8 cellular contexts compared by ENCODE assay signal in the genomic region with DNA sequence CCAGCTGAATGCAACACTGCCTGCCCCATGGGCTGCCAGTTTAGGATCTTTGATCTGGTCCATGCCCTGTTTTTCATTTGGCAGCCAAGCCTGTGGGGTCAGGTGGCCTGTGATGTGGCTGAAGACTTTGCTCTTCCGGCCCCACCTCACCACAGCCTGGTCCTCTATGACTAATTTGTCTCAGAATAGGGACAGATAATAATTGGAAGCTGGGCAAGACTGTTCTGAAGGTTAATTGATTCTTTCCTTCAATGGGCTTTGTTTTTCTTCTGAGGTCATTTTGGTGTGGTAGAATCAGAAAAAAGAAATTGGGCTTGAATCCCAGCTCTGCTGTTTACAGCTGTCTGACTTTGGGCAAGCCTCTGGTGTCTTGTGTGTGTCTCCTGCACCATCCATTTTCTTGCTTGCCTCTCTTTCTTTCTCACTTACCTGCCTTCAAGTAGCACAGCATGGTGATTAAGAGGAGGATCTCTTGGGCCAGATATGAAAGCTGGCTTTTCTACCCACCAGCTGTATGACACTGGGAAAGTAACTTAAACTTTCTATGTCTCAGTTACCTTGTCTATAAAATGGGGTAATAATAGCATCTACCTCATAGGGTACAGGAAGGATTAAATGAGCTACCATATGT. TPM values are rescaled to one million over a fixed set of nuclear protein-coding genes. Genes with fewer than 3 reads are reported as not detected.
DNase-seq lines count a peak whose midpoint lies in the region; ATAC-seq and TF ChIP-seq lines count a peak whose summit lies in the region.

No MANE protein-coding gene starts in this region.

- H3K9me3 Mint-ChIP-seq in activated CD4-positive, alpha-beta T cell treated with anti-CD3 and anti-CD28 coated beads, Interleukin-2, amount 10 ng/mL, durations not matched to agents 24 days and 14 days: no peaks in the 10 kb centered on the region

- no peaks in the 10 kb centered on the region for H3K27me3 ChIP-seq in spleen (replicated peaks in 1 of 7)
- no peaks in the 10 kb centered on the region for H3K27me3 ChIP-seq in A673 (replicated peaks; ENCODE audit: insufficient read depth, low read depth, low read length, poor library complexity)

- peaks cover 20% of the 10 kb centered on the region for H3K36me3 Mint-ChIP-seq in activated CD4-positive, alpha-beta T cell treated with anti-CD3 and anti-CD28 coated beads, Interleukin-2, amount 10 ng/mL, durations not matched to agents 24 days and 14 days (ENCODE audit: low read depth)

- H3K4me3 Mint-ChIP-seq in activated CD4-positive, alpha-beta T cell treated with anti-CD3 and anti-CD28 coated beads, Interleukin-2, amount 10 ng/mL, durations not matched to agents 24 days and 14 days: no peak overlapping the region

- ATAC-seq in GM21619 (IDR thresholded peaks at IDR 0.05; ENCODE audit: unreplicated experiment): peak; percentile 89

- BruUV-seq in A673 (replicated peaks; lab: Mats Ljungman, UMichigan): no TSS peak

- H3K27ac ChIP-seq in spleen (peak overlapping the region in 6 of 8 donors; percentile 35 to 67 (median 54)), A673 (ENCODE audit: low read depth, low read length, poor library complexity, severe bottlenecking) (no peak overlapping the region)

- H3K4me1 Mint-ChIP-seq in activated CD4-positive, alpha-beta T cell treated with anti-CD3 and anti-CD28 coated beads, Interleukin-2, amount 10 ng/mL, durations not matched to agents 24 days and 14 days: peaks cover 10% of the 10 kb centered on the region

- TF ChIP-seq POLR2A in spleen (IDR thresholded peaks at IDR 0.05): no peak

- no peak overlapping the region for H3K27ac Mint-ChIP-seq in activated CD4-positive, alpha-beta T cell treated with anti-CD3 and anti-CD28 coated beads, Interleukin-2, amount 10 ng/mL, durations not matched to agents 24 days and 14 days

- WGBS in spleen, 5 donors: 48 to 53% (median 50%) methylated on average over 1 of the region's 1 CpG

- H3K4me3 ChIP-seq in GM12865 (ENCODE audit: low read depth, low read length) (no peak overlapping the region), spleen (no peak overlapping the region), A673 (ENCODE audit: low read depth, low read length, poor library complexity, severe bottlenecking) (no peak overlapping the region)

- peaks cover 0 to 68% (median 40%) of the 10 kb centered on the region in 6 donors for H3K4me1 ChIP-seq in spleen
- no peaks in the 10 kb centered on the region for H3K4me1 ChIP-seq in A673 (ENCODE audit: insufficient read depth, low read length, poor library complexity, severe bottlenecking)

- peak; percentile 79 for DNase-seq in GM12865 (ENCODE audit: low read depth)
- peak; percentile 81 for DNase-seq in M059J (ENCODE audit: low read depth)
- DNase-seq in fibroblast of gingiva (ENCODE audit: low read depth): peak; percentile 36
- no peak for DNase-seq in spleen
- DNase-seq in activated CD4-positive, alpha-beta T cell treated with anti-CD3 and anti-CD28 coated beads, Interleukin-2, amount 10 ng/mL, durations not matched to agents 24 days and 14 days: no peak
- no peak for DNase-seq in NCI-H2107 (lab: John Stamatoyannopoulos, UW)
- no peak for DNase-seq in A673 (ENCODE audit: low spot score)

- TF ChIP-seq CTCF in GM12865 (IDR thresholded peaks at IDR 0.05; ENCODE audit: insufficient read depth, low read depth, low read length, missing control alignments): no peak
- TF ChIP-seq CTCF in spleen (IDR thresholded peaks at IDR 0.05 in 8 of 11, conservative IDR thresholded peaks at IDR 0.05 in 3 of 11): no peak
- TF ChIP-seq CTCF in A673 (conservative IDR thresholded peaks at IDR 0.05; ENCODE audit: low read depth, low read length): no peak

- CTCF ChIA-PET in A673 (lab: Charles Lee): interaction anchor here (0.7 kb wide), 1 partner anchor 17 kb away, joined by 3 read pairs; no protein-coding TSS in a partner anchor

- H3K9me3 ChIP-seq in spleen (no peaks in the 10 kb centered on the region), A673 (ENCODE audit: low read depth, low read length, poor library complexity, severe bottlenecking) (no peaks in the 10 kb centered on the region)

- POLR2A ChIA-PET in A673 (lab: Charles Lee; ENCODE audit: low non-redundant PET): no interaction called here

- intact Hi-C loops in spleen (cut with DNase I; ENCODE audit: low total_unique reads) (no loop called here), A673 (cut with micrococcal nuclease; ENCODE audit: unreplicated experiment) (no loop called here)
- intact Hi-C loops in activated CD4-positive, alpha-beta T cell treated with anti-CD3 and anti-CD28 coated beads, Interleukin-2, amount 10 ng/mL, durations not matched to agents 24 days and 14 days (cut with micrococcal nuclease): no loop called here

- H3K36me3 ChIP-seq in spleen: peaks cover 0 to 65% (median 22%) of the 10 kb centered on the region in 6 donors
- no peaks in the 10 kb centered on the region for H3K36me3 ChIP-seq in A673 (ENCODE audit: insufficient read depth, low read length, poor library complexity, severe bottlenecking)

- H3K27me3 Mint-ChIP-seq in activated CD4-positive, alpha-beta T cell treated with anti-CD3 and anti-CD28 coated beads, Interleukin-2, amount 10 ng/mL, durations not matched to agents 24 days and 14 days: no peaks in the 10 kb centered on the region

RNA-seq across cellular contexts. Expression of gene ABHD2, which starts 24.2 kb away (rescaled TPM):
- total RNA-seq in M059J (2014; rRNA removed; shearing (Covaris generic)): 34.6 and 60.5 TPM in 2 replicates
- total RNA-seq in spleen: 100 to 1,000 TPM in 5 of 7 donors, 10 to 100 TPM in 2; 83.9 to 158 (median 123) TPM
- 1 to 10 TPM; 2.1 to 8.2 (median 3.2) TPM for polyA plus RNA-seq in spleen
- 75.2 and 76.6 TPM in 2 replicates for total RNA-seq in activated CD4-positive, alpha-beta T cell treated with anti-CD3 and anti-CD28 coated beads, Interleukin-2, amount 10 ng/mL, durations not matched to agents 24 days and 14 days
- total RNA-seq in A673 (2021): 43.9 and 52.4 TPM in 2 replicates

Comparison
In these comparisons a context has a peak if more than half of its experiments do, and no peak if none do; other contexts are left out.
1. DNase-seq: peak in GM12865 (single experiment), M059J (single experiment) and fibroblast of gingiva (single experiment); none in spleen (single experiment), activated CD4-positive, alpha-beta T cell treated with anti-CD3 and anti-CD28 coated beads, Interleukin-2, amount 10 ng/mL, durations not matched to agents 24 days and 14 days (single experiment), NCI-H2107 (single experiment) and A673 (single experiment).